8 cellular contexts compared by ENCODE assay signal in genomic region chr7:2698581-2699288, GRCh38. TPM values are rescaled to one million over a fixed set of nuclear protein-coding genes. Genes with fewer than 3 reads are reported as not detected.
DNase-seq lines count a peak whose midpoint lies in the region; ATAC-seq and TF ChIP-seq lines count a peak whose summit lies in the region.
"Had no signal": no experiment of that assay in that cellular context is flagged by ENCODE, and none has a peak within 500 bp of the region (broad histone marks: within the 10 kb centered on the region; RNA-seq: fewer than 3 reads in every experiment).

No MANE protein-coding gene starts in this region.

- H3K27ac ChIP-seq in brain microvascular endothelial cell = no peak overlapping the region
- H3K27ac ChIP-seq: SJSA1 had no signal

- peaks cover 26% of the 10 kb centered on the region for H3K4me1 Mint-ChIP-seq in activated naive CD8-positive, alpha-beta T cell treated with anti-CD3 and anti-CD28 coated beads, Interleukin-2, amount 10 ng/mL, durations not matched to agents 7 days and 5 days

- H3K36me3 Mint-ChIP-seq in activated naive CD8-positive, alpha-beta T cell treated with anti-CD3 and anti-CD28 coated beads, Interleukin-2, amount 10 ng/mL, durations not matched to agents 7 days and 5 days = no peaks in the 10 kb centered on the region

- DNase-seq in SW480 (ENCODE audit: low spot score) = peak; percentile 85
- DNase-seq in activated naive CD8-positive, alpha-beta T cell treated with anti-CD3 and anti-CD28 coated beads, Interleukin-2, amount 10 ng/mL, durations not matched to agents 7 days and 5 days = peak; percentile 76
- DNase-seq in NCI-H524 treated with DMSO at 0.1 percent for 48 hours (lab: John Stamatoyannopoulos, UW) = no peak
- DNase-seq in COLO829 (ENCODE audit: low spot score) = no peak
- DNase-seq in brain microvascular endothelial cell = no peak

- no peaks in the 10 kb centered on the region for H3K27me3 ChIP-seq in brain microvascular endothelial cell (replicated peaks)
- H3K27me3 ChIP-seq: SJSA1 had no signal

- no peak for TF ChIP-seq CTCF in brain microvascular endothelial cell (IDR thresholded peaks at IDR 0.05; ENCODE audit: low read depth, low read length, missing control alignments)

- peaks cover 36% of the 10 kb centered on the region for H3K27me3 Mint-ChIP-seq in activated naive CD8-positive, alpha-beta T cell treated with anti-CD3 and anti-CD28 coated beads, Interleukin-2, amount 10 ng/mL, durations not matched to agents 7 days and 5 days

- POLR2A ChIA-PET in activated naive CD8-positive, alpha-beta T cell treated with anti-CD3 and anti-CD28 coated beads, Interleukin-2, amount 10 ng/mL, durations not matched to agents 7 days and 5 days (lab: Charles Lee) = interaction anchor here (0.5 to 4.0 kb wide), 14 partner anchors 9 to 345 kb away, joined by 3 to 45 read pairs (median 4); no protein-coding TSS in a partner anchor

- no peak overlapping the region for H3K4me3 ChIP-seq in brain microvascular endothelial cell (ENCODE audit: low read depth, low read length)
- H3K4me3 ChIP-seq: SJSA1 had no signal

- H3K4me3 Mint-ChIP-seq in activated naive CD8-positive, alpha-beta T cell treated with anti-CD3 and anti-CD28 coated beads, Interleukin-2, amount 10 ng/mL, durations not matched to agents 7 days and 5 days = peak overlapping the region; percentile 63

- no peaks in the 10 kb centered on the region for H3K9me3 Mint-ChIP-seq in activated naive CD8-positive, alpha-beta T cell treated with anti-CD3 and anti-CD28 coated beads, Interleukin-2, amount 10 ng/mL, durations not matched to agents 7 days and 5 days

- H3K36me3 ChIP-seq in brain microvascular endothelial cell (replicated peaks) = no peaks in the 10 kb centered on the region
- H3K36me3 ChIP-seq: SJSA1 had no signal

- in situ Hi-C loops in brain microvascular endothelial cell (cut with HindIII; ENCODE audit: low pct_ligation_motif_present, low sequenced_read_pairs) = no loop called here

- peak; percentile 87 for ATAC-seq in GM19324 (IDR thresholded peaks at IDR 0.05; ENCODE audit: low FRiP score, unreplicated experiment)
- peak; percentile 94 for ATAC-seq in HG03095 (IDR thresholded peaks at IDR 0.05; ENCODE audit: unreplicated experiment)
- ATAC-seq in activated naive CD8-positive, alpha-beta T cell treated with anti-CD3 and anti-CD28 coated beads, Interleukin-2, amount 10 ng/mL, durations not matched to agents 7 days and 5 days (ENCODE audit: low read depth) = peak; percentile 95

- peak overlapping the region; percentile 83 for H3K27ac Mint-ChIP-seq in activated naive CD8-positive, alpha-beta T cell treated with anti-CD3 and anti-CD28 coated beads, Interleukin-2, amount 10 ng/mL, durations not matched to agents 7 days and 5 days

RNA-seq across cellular contexts. Expression of gene AMZ1, which starts 10.7 kb away (rescaled TPM):
- under 1 TPM; 0.17 TPM for total RNA-seq in activated naive CD8-positive, alpha-beta T cell treated with anti-CD3 and anti-CD28 coated beads, Interleukin-2, amount 10 ng/mL, durations not matched to agents 7 days and 5 days

Comparison
In these comparisons a context has a peak if more than half of its experiments do, and no peak if none do; other contexts are left out.
1. DNase-seq: peak in SW480 (single experiment) and activated naive CD8-positive, alpha-beta T cell treated with anti-CD3 and anti-CD28 coated beads, Interleukin-2, amount 10 ng/mL, durations not matched to agents 7 days and 5 days (single experiment); none in NCI-H524 treated with DMSO at 0.1 percent for 48 hours (single experiment), COLO829 (single experiment) and brain microvascular endothelial cell (single experiment).
2. Peak in every context shown above with its lines, with median percentiles within 50 percentile points of each other: ATAC-seq.